ENCODE assay signal across 17 cellular contexts in the genomic region with DNA sequence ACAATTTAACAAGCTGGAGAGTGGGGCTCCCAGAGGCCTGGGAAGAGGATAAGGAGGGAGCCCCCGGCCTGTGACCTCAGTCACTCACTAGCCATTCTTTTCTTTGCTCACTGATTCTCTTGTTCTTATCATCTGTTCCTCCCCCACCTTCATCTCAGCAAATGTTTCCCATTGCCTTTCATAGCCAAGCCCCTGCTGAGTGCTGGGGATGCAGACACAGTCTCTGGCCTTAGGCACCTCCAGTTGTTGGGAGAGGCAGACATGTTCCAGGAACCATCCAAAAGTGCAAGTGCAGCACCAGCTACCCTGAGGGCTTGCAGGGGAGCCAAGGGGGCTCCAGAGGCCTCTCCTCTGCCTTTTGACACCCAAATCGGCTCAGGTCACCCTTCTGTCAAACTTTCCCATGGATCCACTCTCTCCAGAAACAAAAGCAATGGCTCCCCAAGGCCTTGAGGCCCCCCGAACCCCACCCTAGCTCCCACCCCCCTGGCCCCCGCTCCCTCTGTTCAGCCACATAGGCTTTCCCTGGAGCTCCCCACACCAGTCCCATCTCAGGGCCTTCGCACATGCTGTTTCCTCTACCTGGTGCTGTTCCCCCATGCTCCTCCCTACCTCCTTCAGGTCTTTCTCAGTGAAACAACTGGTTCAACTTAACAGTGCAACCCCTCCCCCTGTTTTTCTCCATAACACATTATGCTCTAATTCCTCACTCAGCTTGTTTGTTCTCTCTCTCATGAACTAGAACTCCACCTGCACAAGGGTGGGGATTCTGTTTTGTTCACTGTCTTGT. TPM values are rescaled to one million over a fixed set of nuclear protein-coding genes. Genes with fewer than 3 reads are reported as not detected.
"Had no signal": no experiment of that assay in that cellular context is flagged by ENCODE, and none has a peak within 500 bp of the region (broad histone marks: within the 10 kb centered on the region; RNA-seq: fewer than 3 reads in every experiment).

No MANE protein-coding gene starts in this region.

- H3K36me3 ChIP-seq: spleen, thoracic aorta, transverse colon had no signal

- H3K27me3 ChIP-seq: hepatocyte, spleen, transverse colon had no signal

- H3K4me3 ChIP-seq: hepatocyte, psoas muscle, spleen, thoracic aorta, transverse colon had no signal

- ATAC-seq: foreskin keratinocyte; naive thymus-derived CD8-positive, alpha-beta T cell; psoas muscle; sciatic nerve; stimulated activated memory B cell treated with anti-CD40 and anti-IgM and Interleukin-4, amounts not matched to agents 10 μg/mL and 1 μg/mL and 100 μg/mL, for 72 hours; stimulated activated naive CD8-positive, alpha-beta T cell treated with anti-CD3 and anti-CD28 coated beads, Interleukin-15, amount 100 ng/mL, for 72 hours had no signal

- H3K79me2 ChIP-seq: hepatocyte had no signal

- DNase-seq: cerebellar nuclear complex; erythroblast; foreskin keratinocyte; head of caudate nucleus; naive thymus-derived CD8-positive, alpha-beta T cell; psoas muscle; spleen; stimulated activated CD4-positive, alpha-beta T cell treated with anti-CD3 and anti-CD28 coated beads, Interleukin-15, amount 100 ng/mL, for 24 hours; stimulated activated CD4-positive, alpha-beta T cell treated with anti-CD3 and anti-CD28 coated beads, Interleukin-1b, Interleukin-23, amount 100 ng/mL, for 48 hours; stimulated activated CD4-positive, alpha-beta T cell treated with anti-CD3 and anti-CD28 coated beads, Interleukin-4, amount 100 ng/mL, for 24 hours; stimulated activated naive CD8-positive, alpha-beta T cell treated with anti-CD3 and anti-CD28 coated beads, Interleukin-15, amount 100 ng/mL, for 72 hours; transverse colon had no signal

- H3K4me2 ChIP-seq: hepatocyte had no signal

- H3K4me1 ChIP-seq: foreskin keratinocyte, psoas muscle, transverse colon had no signal

- H3K27ac ChIP-seq: foreskin keratinocyte, hepatocyte, psoas muscle, spleen, thoracic aorta, transverse colon had no signal

RNA-seq across cellular contexts. Expression of a gene that starts 14.9 kb away (rescaled TPM):
- total RNA-seq: lung microvascular endothelial cell; naive thymus-derived CD8-positive, alpha-beta T cell had no signal
